Comparison of ENCODE assay signal across 17 cellular contexts in the genomic region with DNA sequence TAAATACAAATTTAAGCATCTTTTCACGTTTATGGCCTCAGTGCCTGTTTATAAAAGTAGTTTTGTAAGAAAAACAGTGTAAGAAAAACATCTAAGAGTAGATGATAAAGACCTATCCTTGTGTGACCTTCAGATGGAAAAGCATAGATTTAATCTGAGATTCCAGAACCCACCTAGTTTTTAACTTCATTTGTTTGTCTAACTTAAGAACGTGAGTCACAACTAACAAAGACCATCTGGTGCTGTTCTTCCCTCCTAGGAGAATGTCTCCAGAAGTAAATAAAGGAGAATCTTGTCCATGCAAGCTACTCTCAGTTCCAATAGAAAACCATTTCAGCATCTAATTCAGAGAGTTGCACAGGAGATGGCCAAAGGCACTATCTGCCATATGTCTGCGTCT.
DNase-seq lines count a peak whose midpoint lies in the region; ATAC-seq, FAIRE-seq and TF ChIP-seq lines count a peak whose summit lies in the region.
"Had no signal": no experiment of that assay in that cellular context is flagged by ENCODE, and none has a peak within 500 bp of the region (broad histone marks: within the 10 kb centered on the region; RNA-seq: fewer than 3 reads in every experiment).

No MANE protein-coding gene starts in this region.

- CTCF ChIA-PET in SK-N-SH (lab: Yijun Ruan, JAX) = interaction anchor here (0.9 kb wide), 1 partner anchor 34 kb away, joined by 3 read pairs; no protein-coding TSS in a partner anchor

- H3K4me3 ChIP-seq in SK-N-SH (ENCODE audit: low read depth in 2 of 2, low read length in 1 of 2) (no peak overlapping the region), fibroblast of mammary gland (ENCODE audit: control insufficient read depth, low read depth, low read length) (no peak overlapping the region), mucosa of descending colon (no peak overlapping the region)
- H3K4me3 ChIP-seq: BLaER1 had no signal

- H4K20me1 ChIP-seq in SK-N-SH (ENCODE audit: insufficient read depth) = no peaks in the 10 kb centered on the region
- H4K20me1 ChIP-seq: BLaER1 had no signal

- peak; percentile 35 to 74; a peak in 2 of 4 replicates for TF ChIP-seq EP300 in SK-N-SH (IDR thresholded peaks at IDR 0.05; ENCODE audit: borderline replicate concordance in 1 of 2, low read depth in 1 of 2, low read length in 1 of 2)

- H3K4me1 ChIP-seq in SK-N-SH (ENCODE audit: control insufficient read depth in 1 of 2, insufficient read depth in 2 of 2, low read depth in 1 of 2, low read length in 1 of 2) (no peaks in the 10 kb centered on the region; a peak in 1 of 4 replicates), mucosa of descending colon (ENCODE audit: low read depth) (no peaks in the 10 kb centered on the region)
- H3K4me1 ChIP-seq: BLaER1 had no signal

- TF ChIP-seq RAD21 in SK-N-SH (IDR thresholded peaks at IDR 0.05; ENCODE audit: low read length) = no peak

- ATAC-seq in HG02852 (IDR thresholded peaks at IDR 0.05; ENCODE audit: unreplicated experiment) = no peak
- ATAC-seq in mucosa of descending colon = no peak
- ATAC-seq: HCT116, HepG2 had no signal

- H3K27ac ChIP-seq in SK-N-SH (ENCODE audit: low read depth in 2 of 2, low read length in 1 of 2) = peak overlapping the region; percentile 9 to 74; a peak in 3 of 4 replicates
- H3K27ac ChIP-seq: BLaER1 had no signal

- H3K4me2 ChIP-seq in SK-N-SH = peak overlapping the region; percentile 2; the same call in 1 of the 2 replicates
- H3K4me2 ChIP-seq: BLaER1 had no signal

- no peaks in the 10 kb centered on the region for H3K79me2 ChIP-seq in SK-N-SH (ENCODE audit: insufficient read depth)

- H3K9ac ChIP-seq in SK-N-SH = no peak overlapping the region
- H3K9ac ChIP-seq: BLaER1 had no signal

- no peak overlapping the region for H2AFZ ChIP-seq in SK-N-SH (ENCODE audit: low read depth)

- POLR2A ChIA-PET in SK-N-SH (lab: Yijun Ruan, JAX) = no interaction called here

- TF ChIP-seq CTCF in SK-N-SH (IDR thresholded peaks at IDR 0.05) (no peak), fibroblast of mammary gland (conservative IDR thresholded peaks at IDR 0.05; ENCODE audit: control insufficient read depth, insufficient read depth, low read depth, low read length) (no peak), mucosa of descending colon (IDR thresholded peaks at IDR 0.05) (no peak)

- WGBS in SK-N-SH (ENCODE audit: low lambda C conversion rate) = 7% methylated on average over 3 of the region's 3 CpGs

- FAIRE-seq in GM12892 (lab: Jason Lieb, UNC) = peak; percentile 50
- FAIRE-seq: G401.6, GM12891, HepG2 had no signal

- intact Hi-C loops in mucosa of descending colon (cut with DNase I, micrococcal nuclease) = no loop called here

- H3F3A ChIP-seq in SK-N-SH (replicated peaks; ENCODE audit: insufficient read depth) = no peaks in the 10 kb centered on the region

- H3K27me3 ChIP-seq in SK-N-SH (ENCODE audit: insufficient read depth) = no peaks in the 10 kb centered on the region
- H3K27me3 ChIP-seq: BLaER1 had no signal

- H3K9me3 ChIP-seq in SK-N-SH = no peaks in the 10 kb centered on the region
- H3K9me3 ChIP-seq in mucosa of descending colon = no peaks in the 10 kb centered on the region

- H3K36me3 ChIP-seq in SK-N-SH (replicated peaks in 1 of 2; ENCODE audit: control insufficient read depth in 1 of 2, insufficient read depth in 2 of 2, low read length in 1 of 2) = no peaks in the 10 kb centered on the region
- no peaks in the 10 kb centered on the region for H3K36me3 ChIP-seq in mucosa of descending colon (ENCODE audit: low read depth)
- H3K36me3 ChIP-seq: BLaER1 had no signal

- H3K9me2 ChIP-seq in SK-N-SH = no peaks in the 10 kb centered on the region

- DNase-seq in GM12892 (ENCODE audit: insufficient read length) = no peak
- DNase-seq in SK-N-SH = no peak
- DNase-seq in fibroblast of mammary gland (ENCODE audit: low read depth) = peak; percentile 45
- DNase-seq in superior temporal gyrus (ENCODE audit: extremely low spot score) = peak; percentile 18
- DNase-seq in kidney glomerular epithelial cell (lab: John Stamatoyannopoulos, UW) = no peak
- DNase-seq in mucosa of descending colon = no peak
- DNase-seq: 8988T; CD4-positive, alpha-beta memory T cell; GOT3; H7; HFFc6 had no signal

- TF ChIP-seq POLR2A in GM12892 (IDR thresholded peaks at IDR 0.05; ENCODE audit: low read depth, low read length) = no peak

TF ChIP-seq in SK-N-SH, 30 proteins besides CTCF, POLR2A, EP300 and RAD21:
- peak; percentile 75; the same call in 1 of the 2 replicates for TF ChIP-seq FOSL2 (IDR thresholded peaks at IDR 0.05; ENCODE audit: borderline replicate concordance, low read depth)
- TF ChIP-seq FOXM1 (IDR thresholded peaks at IDR 0.05; ENCODE audit: low read depth) = no peak; the same call in 1 of the 2 replicates
- TF ChIP-seq, protein P1, sequence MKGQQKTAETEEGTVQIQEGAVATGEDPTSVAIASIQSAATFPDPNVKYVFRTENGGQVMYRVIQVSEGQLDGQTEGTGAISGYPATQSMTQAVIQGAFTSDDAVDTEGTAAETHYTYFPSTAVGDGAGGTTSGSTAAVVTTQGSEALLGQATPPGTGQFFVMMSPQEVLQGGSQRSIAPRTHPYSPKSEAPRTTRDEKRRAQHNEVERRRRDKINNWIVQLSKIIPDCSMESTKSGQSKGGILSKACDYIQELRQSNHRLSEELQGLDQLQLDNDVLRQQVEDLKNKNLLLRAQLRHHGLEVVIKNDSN (IDR thresholded peaks at IDR 0.05; ENCODE audit: borderline replicate concordance, low read depth) = no peak
- TF ChIP-seq, protein P2, sequence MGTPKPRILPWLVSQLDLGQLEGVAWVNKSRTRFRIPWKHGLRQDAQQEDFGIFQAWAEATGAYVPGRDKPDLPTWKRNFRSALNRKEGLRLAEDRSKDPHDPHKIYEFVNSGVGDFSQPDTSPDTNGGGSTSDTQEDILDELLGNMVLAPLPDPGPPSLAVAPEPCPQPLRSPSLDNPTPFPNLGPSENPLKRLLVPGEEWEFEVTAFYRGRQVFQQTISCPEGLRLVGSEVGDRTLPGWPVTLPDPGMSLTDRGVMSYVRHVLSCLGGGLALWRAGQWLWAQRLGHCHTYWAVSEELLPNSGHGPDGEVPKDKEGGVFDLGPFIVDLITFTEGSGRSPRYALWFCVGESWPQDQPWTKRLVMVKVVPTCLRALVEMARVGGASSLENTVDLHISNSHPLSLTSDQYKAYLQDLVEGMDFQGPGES (IDR thresholded peaks at IDR 0.05; ENCODE audit: low read depth, low read length) = no peak
- TF ChIP-seq TEAD4 (IDR thresholded peaks at IDR 0.05; ENCODE audit: borderline replicate concordance, insufficient read depth) = 0 out of 2 replicates have a peak, but pooled peaks have one; percentile 48
- TF ChIP-seq, protein P3, sequence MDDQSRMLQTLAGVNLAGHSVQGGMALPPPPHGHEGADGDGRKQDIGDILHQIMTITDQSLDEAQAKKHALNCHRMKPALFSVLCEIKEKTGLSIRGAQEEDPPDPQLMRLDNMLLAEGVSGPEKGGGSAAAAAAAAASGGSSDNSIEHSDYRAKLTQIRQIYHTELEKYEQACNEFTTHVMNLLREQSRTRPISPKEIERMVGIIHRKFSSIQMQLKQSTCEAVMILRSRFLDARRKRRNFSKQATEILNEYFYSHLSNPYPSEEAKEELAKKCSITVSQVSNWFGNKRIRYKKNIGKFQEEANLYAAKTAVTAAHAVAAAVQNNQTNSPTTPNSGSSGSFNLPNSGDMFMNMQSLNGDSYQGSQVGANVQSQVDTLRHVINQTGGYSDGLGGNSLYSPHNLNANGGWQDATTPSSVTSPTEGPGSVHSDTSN (IDR thresholded peaks at IDR 0.05) = peak; percentile 76
- peak; percentile 56; the same call in 1 of the 2 replicates for TF ChIP-seq POLR2AphosphoS5 (IDR thresholded peaks at IDR 0.05; ENCODE audit: low read depth, low read length)
- TF ChIP-seq, protein P4, sequence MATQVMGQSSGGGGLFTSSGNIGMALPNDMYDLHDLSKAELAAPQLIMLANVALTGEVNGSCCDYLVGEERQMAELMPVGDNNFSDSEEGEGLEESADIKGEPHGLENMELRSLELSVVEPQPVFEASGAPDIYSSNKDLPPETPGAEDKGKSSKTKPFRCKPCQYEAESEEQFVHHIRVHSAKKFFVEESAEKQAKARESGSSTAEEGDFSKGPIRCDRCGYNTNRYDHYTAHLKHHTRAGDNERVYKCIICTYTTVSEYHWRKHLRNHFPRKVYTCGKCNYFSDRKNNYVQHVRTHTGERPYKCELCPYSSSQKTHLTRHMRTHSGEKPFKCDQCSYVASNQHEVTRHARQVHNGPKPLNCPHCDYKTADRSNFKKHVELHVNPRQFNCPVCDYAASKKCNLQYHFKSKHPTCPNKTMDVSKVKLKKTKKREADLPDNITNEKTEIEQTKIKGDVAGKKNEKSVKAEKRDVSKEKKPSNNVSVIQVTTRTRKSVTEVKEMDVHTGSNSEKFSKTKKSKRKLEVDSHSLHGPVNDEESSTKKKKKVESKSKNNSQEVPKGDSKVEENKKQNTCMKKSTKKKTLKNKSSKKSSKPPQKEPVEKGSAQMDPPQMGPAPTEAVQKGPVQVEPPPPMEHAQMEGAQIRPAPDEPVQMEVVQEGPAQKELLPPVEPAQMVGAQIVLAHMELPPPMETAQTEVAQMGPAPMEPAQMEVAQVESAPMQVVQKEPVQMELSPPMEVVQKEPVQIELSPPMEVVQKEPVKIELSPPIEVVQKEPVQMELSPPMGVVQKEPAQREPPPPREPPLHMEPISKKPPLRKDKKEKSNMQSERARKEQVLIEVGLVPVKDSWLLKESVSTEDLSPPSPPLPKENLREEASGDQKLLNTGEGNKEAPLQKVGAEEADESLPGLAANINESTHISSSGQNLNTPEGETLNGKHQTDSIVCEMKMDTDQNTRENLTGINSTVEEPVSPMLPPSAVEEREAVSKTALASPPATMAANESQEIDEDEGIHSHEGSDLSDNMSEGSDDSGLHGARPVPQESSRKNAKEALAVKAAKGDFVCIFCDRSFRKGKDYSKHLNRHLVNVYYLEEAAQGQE (IDR thresholded peaks at IDR 0.05; ENCODE audit: low read depth, low read length) = no peak
- TF ChIP-seq TCF12 (IDR thresholded peaks at IDR 0.05) = peak; percentile 97

Comparison
In these comparisons a context has a peak if more than half of its experiments do, and no peak if none do; other contexts are left out.
1. DNase-seq: peak in fibroblast of mammary gland (single experiment) and superior temporal gyrus (single experiment); none in GM12892 (single experiment), SK-N-SH (single experiment), kidney glomerular epithelial cell (single experiment) and mucosa of descending colon (0 of 3).